17 cellular contexts compared by ENCODE assay signal in genomic region chr21:43349644-43350043, GRCh38.
DNase-seq lines count a peak whose midpoint lies in the region; ATAC-seq, FAIRE-seq and TF ChIP-seq lines count a peak whose summit lies in the region.
"Had no signal": no experiment of that assay in that cellular context is flagged by ENCODE, and none has a peak within 500 bp of the region (broad histone marks: within the 10 kb centered on the region; RNA-seq: fewer than 3 reads in every experiment).

No MANE protein-coding gene starts in this region.

- no peak for DNase-seq in heart right ventricle
- DNase-seq in right atrium auricular region (ENCODE audit: low spot score): no peak
- DNase-seq in mesothelial cell of epicardium (ENCODE audit: low spot score in 2 of 2, unreplicated experiment in 2 of 2): no peak
- DNase-seq in small intestine: no peak
- no peak for DNase-seq in NCI-H1436 treated with DMSO at 0.1 percent for 48 hours (lab: John Stamatoyannopoulos, UW)
- DNase-seq: 8988T; ACHN; CD4-positive, alpha-beta memory T cell; DMS79; H9 had no signal

- H3K4me1 ChIP-seq in heart right ventricle (peaks cover 8 to 35% (median 15%) of the 10 kb centered on the region in 9 donors), right atrium auricular region (peaks cover 0 to 15% of the 10 kb centered on the region in 2 donors), small intestine (ENCODE audit: control insufficient read depth in 2 of 2, insufficient read depth in 1 of 2, low read depth in 1 of 2, low read length in 1 of 2) (no peaks in the 10 kb centered on the region)

- H3K9me3 Mint-ChIP-seq in mesothelial cell of epicardium: no peaks in the 10 kb centered on the region
- H3K9me3 Mint-ChIP-seq: CD4-positive, alpha-beta memory T cell; GM23338; H9 had no signal

- H3K27me3 Mint-ChIP-seq in mesothelial cell of epicardium (ENCODE audit: low read depth): no peaks in the 10 kb centered on the region
- H3K27me3 Mint-ChIP-seq: CD4-positive, alpha-beta memory T cell had no signal

- no peak for FAIRE-seq in small intestine (lab: Jason Lieb, UNC)
- FAIRE-seq: GM12891, HepG2, HTR-8/SVneo had no signal

- H3K9me3 ChIP-seq in heart right ventricle: no peaks in the 10 kb centered on the region
- no peaks in the 10 kb centered on the region for H3K9me3 ChIP-seq in right atrium auricular region
- no peaks in the 10 kb centered on the region for H3K9me3 ChIP-seq in small intestine (ENCODE audit: control insufficient read depth, low read depth)

- H3K4me3 Mint-ChIP-seq in mesothelial cell of epicardium: no peak overlapping the region
- H3K4me3 Mint-ChIP-seq: CD4-positive, alpha-beta memory T cell; GM23338; H9 had no signal

- H3K4me3 ChIP-seq in heart right ventricle (no peak overlapping the region), right atrium auricular region (no peak overlapping the region), small intestine (ENCODE audit: low read depth in 1 of 2, low read length in 2 of 2) (no peak overlapping the region)
- H3K4me3 ChIP-seq: GM23338 had no signal

- ATAC-seq in heart right ventricle: no peak
- no peak for ATAC-seq in HG03439 (IDR thresholded peaks at IDR 0.05; ENCODE audit: unreplicated experiment)
- ATAC-seq: GM23338, HepG2 had no signal

- H3K27ac ChIP-seq in heart right ventricle: peak overlapping the region in 6 of 10 donors; percentile 71 to 88 (median 85)
- H3K27ac ChIP-seq in right atrium auricular region: peak overlapping the region in 1 of 2 donors; percentile 59
- H3K27ac ChIP-seq in VCaP: peak overlapping the region; percentile 6; the same call in 1 of the 2 replicates
- peak overlapping the region in 1 of 2 donors; percentile 56 for H3K27ac ChIP-seq in small intestine (ENCODE audit: low read depth in 1 of 2, low read length in 1 of 2)
- H3K27ac ChIP-seq: C4-2B had no signal

- peaks cover 47% of the 10 kb centered on the region for H3K4me1 Mint-ChIP-seq in mesothelial cell of epicardium

- no peak for TF ChIP-seq CTCF in heart right ventricle (IDR thresholded peaks at IDR 0.05)
- TF ChIP-seq CTCF in right atrium auricular region (IDR thresholded peaks at IDR 0.05): no peak
- TF ChIP-seq CTCF in VCaP (conservative IDR thresholded peaks at IDR 0.05): no peak
- TF ChIP-seq CTCF in mesothelial cell of epicardium (IDR thresholded peaks at IDR 0.05; ENCODE audit: unreplicated experiment): no peak

- WGBS in heart right ventricle, 2 donors: 90 to 95% methylated on average over 9 of the region's 9 CpGs
- 81 to 92% (median 83%) methylated on average over 9 of the region's 9 CpGs for WGBS in small intestine, 3 donors

- peak overlapping the region; percentile 16 for H3K27ac Mint-ChIP-seq in mesothelial cell of epicardium
- H3K27ac Mint-ChIP-seq: CD4-positive, alpha-beta memory T cell; GM23338; H9 had no signal

- H3K36me3 Mint-ChIP-seq in mesothelial cell of epicardium: no peaks in the 10 kb centered on the region
- H3K36me3 Mint-ChIP-seq: CD4-positive, alpha-beta memory T cell had no signal

- no peaks in the 10 kb centered on the region for H3K27me3 ChIP-seq in heart right ventricle
- no peaks in the 10 kb centered on the region for H3K27me3 ChIP-seq in right atrium auricular region
- no peaks in the 10 kb centered on the region for H3K27me3 ChIP-seq in small intestine (ENCODE audit: control insufficient read depth in 2 of 2, insufficient read depth in 2 of 2, low read length in 2 of 2)

- intact Hi-C loops in heart right ventricle (cut with DNase I): loop anchor here in 3 of 10 donors (5.0 to 10.0 kb wide), 4 partner anchors 52 to 305 kb away; partner anchors contain the start of genes HSF2BP (in 1 of the 3) and RRP1B (in 1 of the 3)

- no peaks in the 10 kb centered on the region for H3K36me3 ChIP-seq in heart right ventricle
- H3K36me3 ChIP-seq in right atrium auricular region: no peaks in the 10 kb centered on the region
- H3K36me3 ChIP-seq in small intestine (ENCODE audit: control insufficient read depth in 2 of 2, insufficient read depth in 2 of 2, low read length in 2 of 2): no peaks in the 10 kb centered on the region
